ENCODE assay signal across 20 cellular contexts in the genomic region with DNA sequence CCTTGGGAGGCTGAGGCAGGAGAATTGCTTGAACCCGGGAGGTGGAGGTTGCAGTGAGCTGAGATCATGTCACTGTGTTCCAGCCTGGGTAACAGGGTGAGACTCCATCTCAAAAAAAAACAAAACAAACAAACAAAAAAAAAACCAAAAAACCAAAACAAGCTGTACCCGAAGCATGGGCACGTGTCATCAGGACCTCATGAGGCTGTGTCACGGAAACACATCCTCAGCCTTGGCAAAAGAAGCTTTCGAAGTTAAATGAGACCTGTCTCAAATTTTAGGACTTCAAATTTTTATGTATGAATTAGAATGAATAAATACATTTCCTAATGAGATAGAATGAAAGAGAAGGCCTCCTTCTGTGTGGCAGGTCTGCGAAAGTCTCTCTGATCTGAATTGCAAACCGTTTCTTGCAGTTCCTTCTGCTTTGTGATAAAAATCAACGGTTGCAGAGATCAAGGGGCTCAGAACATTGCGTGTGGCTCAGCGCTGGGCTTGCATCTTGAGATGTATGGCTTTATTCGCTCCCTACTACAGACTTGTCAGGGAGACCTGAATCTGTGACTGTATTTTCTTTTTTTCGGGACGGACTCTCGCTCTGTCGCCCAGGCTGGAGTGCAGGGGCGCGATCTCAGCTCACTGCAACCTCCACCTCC. TPM values are rescaled to one million over a fixed set of nuclear protein-coding genes. Genes with fewer than 3 reads are reported as not detected.
DNase-seq lines count a peak whose midpoint lies in the region; ATAC-seq and TF ChIP-seq lines count a peak whose summit lies in the region.
"Had no signal": no experiment of that assay in that cellular context is flagged by ENCODE, and none has a peak within 500 bp of the region (broad histone marks: within the 10 kb centered on the region; RNA-seq: fewer than 3 reads in every experiment).

No MANE protein-coding gene starts in this region.

- H3K4ac ChIP-seq in mesendoderm (ENCODE audit: low read depth, low read length), result no peak overlapping the region

- no peaks in the 10 kb centered on the region for H3K36me3 Mint-ChIP-seq in T-helper 17 cell (ENCODE audit: low read depth)

- H3K23ac ChIP-seq in mesendoderm (ENCODE audit: low read length), result no peak overlapping the region

- no peak overlapping the region for H3K27ac Mint-ChIP-seq in T-helper 17 cell
- H3K27ac Mint-ChIP-seq: memory B cell had no signal

- H3K4me3 ChIP-seq in DND-41 (ENCODE audit: low read depth in 1 of 2, low read length in 2 of 2) (no peak overlapping the region), mesendoderm (ENCODE audit: low read length) (no peak overlapping the region), lower lobe of right lung (no peak overlapping the region)
- H3K4me3 ChIP-seq: adrenal gland; BLaER1 treated with 17β-estradiol and CSF1 and Interleukin-3, amounts not matched to agents 10 nM and 100 nM had no signal

- peaks cover 3% of the 10 kb centered on the region for H3K4me1 Mint-ChIP-seq in T-helper 17 cell
- H3K4me1 Mint-ChIP-seq: memory B cell had no signal

- intact Hi-C loops in lower lobe of right lung (cut with DNase I), result no loop called here

- no peaks in the 10 kb centered on the region for H3K27me3 Mint-ChIP-seq in T-helper 17 cell

- H3K9me3 ChIP-seq in DND-41 (ENCODE audit: insufficient read depth, low read length, severe bottlenecking), result no peaks in the 10 kb centered on the region
- no peaks in the 10 kb centered on the region for H3K9me3 ChIP-seq in T-helper 17 cell (ENCODE audit: control insufficient read depth, low read length, poor library complexity, severe bottlenecking)
- H3K9me3 ChIP-seq in lower lobe of right lung, result no peaks in the 10 kb centered on the region
- H3K9me3 ChIP-seq: adrenal gland had no signal

- H3K27ac ChIP-seq in DND-41 (ENCODE audit: low read length) (peak overlapping the region; percentile 76), mesendoderm (ENCODE audit: low read depth, low read length) (no peak overlapping the region), lower lobe of right lung (no peak overlapping the region)
- H3K27ac ChIP-seq: adrenal gland; BLaER1 treated with 17β-estradiol and CSF1 and Interleukin-3, amounts not matched to agents 10 nM and 100 nM had no signal

- WGBS in mesendoderm (ENCODE audit: extremely low coverage, insufficient coverage, low lambda C conversion rate), result no CpG with 5 or more reads among the region's 17 CpGs

- no peak overlapping the region for H3K4me3 Mint-ChIP-seq in T-helper 17 cell
- H3K4me3 Mint-ChIP-seq: memory B cell had no signal

- H3K36me3 ChIP-seq in DND-41 (ENCODE audit: insufficient read depth, low read length) (no peaks in the 10 kb centered on the region), mesendoderm (ENCODE audit: control insufficient read depth, insufficient read depth, low read length) (no peaks in the 10 kb centered on the region), lower lobe of right lung (no peaks in the 10 kb centered on the region)
- H3K36me3 ChIP-seq: adrenal gland; BLaER1 treated with 17β-estradiol and CSF1 and Interleukin-3, amounts not matched to agents 10 nM and 100 nM had no signal

- H2AFZ ChIP-seq in DND-41 (ENCODE audit: low read depth, low read length), result peak overlapping the region; percentile 54

- peak overlapping the region; percentile 23 for H2BK15ac ChIP-seq in mesendoderm (replicated peaks; ENCODE audit: low read depth)

- H4K5ac ChIP-seq in mesendoderm (ENCODE audit: low read length), result no peak overlapping the region

- no peak overlapping the region for H2BK120ac ChIP-seq in mesendoderm (ENCODE audit: low read depth, low read length)

- ATAC-seq in DND-41 (ENCODE audit: insufficient read depth, low read depth) (peak; percentile 98), T-helper 17 cell (peak; percentile 39), lower lobe of right lung (no peak), HG03095 (IDR thresholded peaks at IDR 0.05; ENCODE audit: unreplicated experiment) (no peak)
- ATAC-seq: Panc1, right cardiac atrium had no signal

- no peaks in the 10 kb centered on the region for H3K27me3 ChIP-seq in DND-41 (ENCODE audit: insufficient read depth, low read length, poor library complexity)
- H3K27me3 ChIP-seq in mesendoderm (ENCODE audit: insufficient read depth, low read length, poor library complexity), result no peaks in the 10 kb centered on the region
- no peaks in the 10 kb centered on the region for H3K27me3 ChIP-seq in lower lobe of right lung (ENCODE audit: low read depth)
- H3K27me3 ChIP-seq: adrenal gland; BLaER1 treated with 17β-estradiol and CSF1 and Interleukin-3, amounts not matched to agents 10 nM and 100 nM had no signal

- H3K79me2 ChIP-seq in DND-41 (ENCODE audit: insufficient read depth, low read length), result no peaks in the 10 kb centered on the region
- H3K79me2 ChIP-seq in mesendoderm (ENCODE audit: control insufficient read depth, insufficient read depth, low read length), result no peaks in the 10 kb centered on the region

- H3K4me1 ChIP-seq in DND-41 (ENCODE audit: insufficient read depth, low read length), result peaks cover 20% of the 10 kb centered on the region
- H3K4me1 ChIP-seq in mesendoderm (ENCODE audit: control insufficient read depth, low read depth, low read length), result no peaks in the 10 kb centered on the region
- H3K4me1 ChIP-seq in lower lobe of right lung, result no peaks in the 10 kb centered on the region
- H3K4me1 ChIP-seq: adrenal gland had no signal

- DNase-seq in activated T-cell treated with anti-CD3 and anti-CD28 coated beads for 1 hour (ENCODE audit: low read depth), result peak; percentile 23
- DNase-seq in activated T-cell treated with anti-CD3 and anti-CD28 coated beads for 4 hours, result no peak
- peak; percentile 67 for DNase-seq in DND-41
- no peak for DNase-seq in T-helper 17 cell
- no peak for DNase-seq in mesendoderm
- no peak for DNase-seq in NCI-H524 treated with DMSO at 0.1 percent for 48 hours (lab: John Stamatoyannopoulos, UW)
- DNase-seq in lower lobe of right lung, result no peak
- DNase-seq: ACHN; activated CD8-positive, alpha-beta memory T cell treated with anti-CD3 and anti-CD28 coated beads, Interleukin-2, amount 50 U/mL, for 4 hours; adrenal gland; glutamatergic neuron; NCI-H1092 treated with DMSO at 0.1 percent for 48 hours; NCI-H2029 treated with DMSO at 0.1 percent for 48 hours; NCI-H345; right cardiac atrium had no signal

- no peaks in the 10 kb centered on the region for H3K79me1 ChIP-seq in mesendoderm (ENCODE audit: low read length)

- H3K18ac ChIP-seq in mesendoderm (ENCODE audit: low read length), result no peak overlapping the region

- H4K20me1 ChIP-seq in DND-41 (ENCODE audit: insufficient read depth, low read length), result no peaks in the 10 kb centered on the region
- H4K20me1 ChIP-seq: BLaER1 treated with 17β-estradiol and CSF1 and Interleukin-3, amounts not matched to agents 10 nM and 100 nM had no signal

- H3K4me2 ChIP-seq in DND-41 (ENCODE audit: insufficient read depth, low read length) (peak overlapping the region; percentile 50; the same call in 1 of the 2 replicates), mesendoderm (ENCODE audit: low read length) (no peak overlapping the region)

- H3K56ac ChIP-seq in mesendoderm (ENCODE audit: low read length), result peak overlapping the region; percentile 30

- no peak overlapping the region for H4K8ac ChIP-seq in mesendoderm (ENCODE audit: low read depth, low read length)

- peak overlapping the region; percentile 36 for H3K9ac ChIP-seq in DND-41 (ENCODE audit: low read depth, low read length)
- H3K9ac ChIP-seq in mesendoderm (ENCODE audit: low read length), result no peak overlapping the region
- H3K9ac ChIP-seq: BLaER1 treated with 17β-estradiol and CSF1 and Interleukin-3, amounts not matched to agents 10 nM and 100 nM had no signal

- no peak overlapping the region for H2AK5ac ChIP-seq in mesendoderm (ENCODE audit: low read length)

- TF ChIP-seq CTCF in DND-41 (IDR thresholded peaks at IDR 0.05; ENCODE audit: borderline replicate concordance, extremely low read depth, low read length, poor library complexity, severe bottlenecking) (no peak), lower lobe of right lung (IDR thresholded peaks at IDR 0.05) (no peak)

- no peak overlapping the region for H2BK5ac ChIP-seq in mesendoderm (ENCODE audit: low read length)

RNA-seq across cellular contexts. Expression of gene CRLF2, which starts 19.5 kb away (rescaled TPM):
- total RNA-seq in T-helper 17 cell (under 1 TPM; 0.26 to 0.40 TPM), lower lobe of right lung (1.3 TPM)
- 0.04 TPM for polyA plus RNA-seq in mesendoderm (2013, experiment 1 of 2)
- 0.06 TPM for polyA plus RNA-seq in mesendoderm (2013, experiment 2 of 2)
- total RNA-seq: adrenal gland, osteocyte, right cardiac atrium had no signal
- polyA plus RNA-seq: adrenal gland, right cardiac atrium had no signal

RNA-seq across cellular contexts. Expression of gene CSF2RA, which starts 36.6 kb away (rescaled TPM):
- 1 to 10 TPM; 3.4 to 5.2 TPM for total RNA-seq in T-helper 17 cell
- polyA plus RNA-seq in mesendoderm (2013, experiment 1 of 2), result 1.6 TPM
- polyA plus RNA-seq in mesendoderm (2013, experiment 2 of 2), result 1.6 TPM
- 57.1 TPM for total RNA-seq in lower lobe of right lung
- total RNA-seq: osteocyte had no signal

Comparison
In these comparisons a context has a peak if more than half of its experiments do, and no peak if none do; other contexts are left out.
1. DNase-seq: peak in activated T-cell treated with anti-CD3 and anti-CD28 coated beads for 1 hour (single experiment) and DND-41 (single experiment); none in activated T-cell treated with anti-CD3 and anti-CD28 coated beads for 4 hours (single experiment), T-helper 17 cell (0 of 3), mesendoderm (single experiment), NCI-H524 treated with DMSO at 0.1 percent for 48 hours (single experiment) and lower lobe of right lung (single experiment).
2. ATAC-seq: peak in DND-41 (single experiment) and T-helper 17 cell (single experiment); none in lower lobe of right lung (0 of 2) and HG03095 (single experiment).